1 cellular context compared by ENCODE assay signal in genomic region chr17:79011451-79012147, GRCh38.
TF ChIP-seq lines count a peak whose summit lies in the region.

No MANE protein-coding gene starts in this region.

TF ChIP-seq in HepG2, 621 proteins besides CTCF, POLR2A, EP300 and RAD21:
- TF ChIP-seq LBX2 (CRISPR knock-in tag; IDR thresholded peaks at IDR 0.05; ENCODE audit: borderline replicate concordance) (no peak), ZNF7 (CRISPR knock-in tag; IDR thresholded peaks at IDR 0.05) (peak; percentile 74; the same call in 1 of the 2 replicates)
